11 cellular contexts compared by ENCODE assay signal in genomic region chr6:142570221-142570671, GRCh38.
A peak's percentile ranks its signal among the peaks of the same experiment; 100 is the strongest.
DNase-seq lines count a peak whose midpoint lies in the region; ATAC-seq and TF ChIP-seq lines count a peak whose summit lies in the region.
"Had no signal": no experiment of that assay in that cellular context is flagged by ENCODE, and none has a peak within 500 bp of the region (broad histone marks: within the 10 kb centered on the region; RNA-seq: fewer than 3 reads in every experiment).

No MANE protein-coding gene starts in this region.

- H3K4me1 ChIP-seq in left lung (peaks cover 7 to 17% of the 10 kb centered on the region in 2 donors), gastroesophageal sphincter (peaks cover 0 to 11% (median 0%) of the 10 kb centered on the region in 3 donors)
- peaks cover 43% of the 10 kb centered on the region for H3K4me1 ChIP-seq in CD8-positive, alpha-beta memory T cell (ENCODE audit: insufficient read depth, low read length)

- DNase-seq in A172 (ENCODE audit: low spot score) = peak; percentile 28
- DNase-seq in HFFc6 = peak; percentile 44
- peak; percentile 74 for DNase-seq in astrocyte of the spinal cord (ENCODE audit: low read depth, low spot score)
- peak in 1 of 2 donors; percentile 32 for DNase-seq in left lung
- no peak for DNase-seq in CD8-positive, alpha-beta memory T cell
- DNase-seq: effector memory CD4-positive, alpha-beta T cell; SHP77 had no signal

- peaks cover 10% of the 10 kb centered on the region; the same call in 1 of the 2 replicates for H3K9me3 Mint-ChIP-seq in HFFc6
- H3K9me3 Mint-ChIP-seq in CD8-positive, alpha-beta memory T cell = peaks cover 0 to 13% (median 5%) of the 10 kb centered on the region in 5 donors

- CTCF ChIA-PET in CD8-positive, alpha-beta memory T cell (lab: Charles Lee) = interaction anchor here (1.3 kb wide), 1 partner anchor 857 kb away, joined by 3 read pairs; no protein-coding TSS in a partner anchor

- H3K9me3 ChIP-seq in left lung = peaks cover 0 to 13% of the 10 kb centered on the region in 2 donors
- peaks cover 0 to 8% (median 0%) of the 10 kb centered on the region in 3 donors for H3K9me3 ChIP-seq in gastroesophageal sphincter
- no peaks in the 10 kb centered on the region for H3K9me3 ChIP-seq in CD8-positive, alpha-beta memory T cell (ENCODE audit: low read length)

- H3K27me3 Mint-ChIP-seq in HFFc6 (ENCODE audit: insufficient read depth) = no peaks in the 10 kb centered on the region; the same call in 1 of the 2 replicates
- H3K27me3 Mint-ChIP-seq in CD8-positive, alpha-beta memory T cell = peaks cover 7 to 16% of the 10 kb centered on the region in 2 donors

- peak overlapping the region; percentile 87 for H3K27ac Mint-ChIP-seq in HFFc6
- no peak overlapping the region for H3K27ac Mint-ChIP-seq in CD8-positive, alpha-beta memory T cell

- TF ChIP-seq CTCF in HFFc6 (IDR thresholded peaks at IDR 0.05) = no peak
- TF ChIP-seq CTCF in astrocyte of the spinal cord (IDR thresholded peaks at IDR 0.05; ENCODE audit: low read depth, low read length) = no peak
- TF ChIP-seq CTCF in left lung (IDR thresholded peaks at IDR 0.05) = no peak
- no peak for TF ChIP-seq CTCF in gastroesophageal sphincter (IDR thresholded peaks at IDR 0.05)

- no peaks in the 10 kb centered on the region for H3K36me3 ChIP-seq in left lung
- no peaks in the 10 kb centered on the region for H3K36me3 ChIP-seq in gastroesophageal sphincter
- H3K36me3 ChIP-seq in CD8-positive, alpha-beta memory T cell (ENCODE audit: insufficient read depth, low read length) = no peaks in the 10 kb centered on the region

- H3K36me3 Mint-ChIP-seq in HFFc6 (ENCODE audit: low read depth) = peaks cover 11% of the 10 kb centered on the region
- peaks cover 0 to 5% (median 0%) of the 10 kb centered on the region in 3 donors for H3K36me3 Mint-ChIP-seq in CD8-positive, alpha-beta memory T cell

- ATAC-seq in left lung (peak; percentile 72), HG03108 (IDR thresholded peaks at IDR 0.05; ENCODE audit: unreplicated experiment) (no peak), gastroesophageal sphincter (no peak), GM18502 (IDR thresholded peaks at IDR 0.05; ENCODE audit: poor library complexity, unreplicated experiment) (no peak)

- no peak for TF ChIP-seq EP300 in gastroesophageal sphincter (IDR thresholded peaks at IDR 0.05)

- peak overlapping the region in 1 of 2 donors; percentile 30 for H3K27ac ChIP-seq in left lung
- H3K27ac ChIP-seq in gastroesophageal sphincter = no peak overlapping the region
- H3K27ac ChIP-seq in CD8-positive, alpha-beta memory T cell (ENCODE audit: low read depth, low read length) = no peak overlapping the region
- H3K27ac ChIP-seq: C4-2B had no signal

- peak overlapping the region; percentile 5; the same call in 1 of the 2 replicates for H3K4me3 Mint-ChIP-seq in HFFc6
- no peak overlapping the region for H3K4me3 Mint-ChIP-seq in CD8-positive, alpha-beta memory T cell

- intact Hi-C loops in left lung (cut with DNase I) = no loop called here

- no peak for TF ChIP-seq POLR2A in gastroesophageal sphincter (IDR thresholded peaks at IDR 0.05)

- POLR2A ChIA-PET in CD8-positive, alpha-beta memory T cell (lab: Charles Lee) = no interaction called here

- peaks cover 51% of the 10 kb centered on the region for H3K4me1 Mint-ChIP-seq in HFFc6 (ENCODE audit: low read depth)
- H3K4me1 Mint-ChIP-seq in CD8-positive, alpha-beta memory T cell = peaks cover 17 to 32% (median 26%) of the 10 kb centered on the region in 3 donors

- no peak overlapping the region for H3K4me3 ChIP-seq in astrocyte of the spinal cord (ENCODE audit: low read depth, low read length)
- no peak overlapping the region for H3K4me3 ChIP-seq in left lung
- H3K4me3 ChIP-seq in gastroesophageal sphincter = no peak overlapping the region
- no peak overlapping the region for H3K4me3 ChIP-seq in CD8-positive, alpha-beta memory T cell (ENCODE audit: low read length)

- H3K27me3 ChIP-seq in left lung = no peaks in the 10 kb centered on the region
- H3K27me3 ChIP-seq in gastroesophageal sphincter = no peaks in the 10 kb centered on the region
- H3K27me3 ChIP-seq in CD8-positive, alpha-beta memory T cell (ENCODE audit: insufficient read depth, low read length, poor library complexity, severe bottlenecking) = no peaks in the 10 kb centered on the region

- in situ Hi-C loops in astrocyte of the spinal cord (cut with HindIII; ENCODE audit: low sequenced_read_pairs) = no loop called here

Comparison
In these comparisons a context has a peak if more than half of its experiments do, and no peak if none do; other contexts are left out.
1. DNase-seq: peak in A172 (single experiment), HFFc6 (single experiment) and astrocyte of the spinal cord (single experiment); none in CD8-positive, alpha-beta memory T cell (0 of 5).